In the genomic region with DNA sequence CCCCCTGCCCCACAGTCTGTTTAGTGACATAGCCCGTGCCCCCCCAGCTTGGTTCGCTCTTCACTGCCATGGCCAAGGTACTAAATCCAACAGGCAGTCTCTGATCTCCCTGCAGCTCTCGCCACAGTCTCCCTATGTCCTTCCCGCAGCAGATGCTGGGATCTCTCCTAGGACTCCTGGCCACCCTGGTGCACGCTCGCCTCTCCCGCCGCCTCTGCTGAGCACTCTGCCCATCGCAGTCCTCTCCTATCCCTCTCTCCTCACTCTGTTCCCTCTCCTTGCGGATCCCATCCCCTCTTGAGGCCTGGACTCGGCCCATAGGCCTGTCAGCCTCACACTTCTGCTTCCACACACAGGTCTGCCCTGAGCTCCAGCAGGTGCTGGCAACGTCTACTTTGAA, we compare ENCODE assay signal across 35 cellular contexts.
"Had no signal": no experiment of that assay in that cellular context is flagged by ENCODE, and none has a peak within 500 bp of the region (broad histone marks: within the 10 kb centered on the region; RNA-seq: fewer than 3 reads in every experiment).

No MANE protein-coding gene starts in this region.

- H3K9me3 Mint-ChIP-seq: activated B cell treated with CpG ODN at 0.5 μM for 24 hours; activated CD4-positive, alpha-beta memory T cell treated with anti-CD3 and anti-CD28 coated beads for 36 hours; activated CD4-positive, alpha-beta T cell treated with anti-CD3 and anti-CD28 coated beads, Interleukin-2, amount 10 ng/mL, durations not matched to agents 24 days and 14 days; activated CD8-positive, alpha-beta T cell treated with anti-CD3 and anti-CD28 coated beads for 36 hours; activated naive CD4-positive, alpha-beta T cell treated with anti-CD3 and anti-CD28 coated beads for 36 hours; activated naive CD4-positive, alpha-beta T cell treated with anti-CD3 and anti-CD28 coated beads, Interleukin-2, amount 50 U/mL, for 72 hours; activated naive CD8-positive, alpha-beta T cell treated with anti-CD3 and anti-CD28 coated beads for 36 hours; activated T-cell treated with anti-CD3 and anti-CD28 coated beads, Interleukin-2, amount 50 U/mL, for 4 hours; activated T-helper 1 cell treated with anti-CD3 and anti-CD28 coated beads, Interleukin-12 subunit alpha, Interleukin-12 subunit beta, Interleukin-2, Interleukin-4 antibody, amounts not matched to agents 30 ng/mL and 10 ng/mL and 1 ng/mL, durations not matched to agents 14 hours and 24 hours and 36 hours; activated T-helper 17 cell treated with anti-CD3 and anti-CD28 coated beads, Interleukin-2, amount 50 U/mL, for 72 hours; T-helper 1 cell treated with Interleukin-12 subunit alpha and Interleukin-12 subunit beta and Interleukin-4 antibody, amounts not matched to agents 30 μg/mL and 1 μg/mL, for 36 hours; T-helper 2 cell treated with Interferon-gamma antibody and Interleukin-4, amounts not matched to agents 5 μg/mL and 100 μg/mL, for 36 hours had no signal

- H3K36me3 Mint-ChIP-seq: activated CD4-positive, alpha-beta memory T cell treated with anti-CD3 and anti-CD28 coated beads for 36 hours; activated naive CD4-positive, alpha-beta T cell treated with anti-CD3 and anti-CD28 coated beads, Interleukin-2, amount 50 U/mL, for 72 hours; activated naive CD8-positive, alpha-beta T cell treated with anti-CD3 and anti-CD28 coated beads for 36 hours had no signal

- H3K4me1 ChIP-seq: adrenal gland, body of pancreas, breast epithelium had no signal

- H3K27me3 ChIP-seq: body of pancreas, brain microvascular endothelial cell had no signal

- ATAC-seq: activated CD8-positive, alpha-beta T cell treated with anti-CD3 and anti-CD28 coated beads for 36 hours; activated naive CD4-positive, alpha-beta T cell treated with anti-CD3 and anti-CD28 coated beads, Interleukin-2, amount 50 U/mL, for 72 hours; activated T-cell treated with anti-CD3 and anti-CD28 coated beads, Interleukin-2, amount 50 U/mL, for 4 hours; activated T-cell treated with anti-CD3 and anti-CD28 coated beads, Interleukin-2, amount 50 U/mL, for 72 hours; activated T-helper 17 cell treated with anti-CD3 and anti-CD28 coated beads, Interleukin-2, amount 50 U/mL, for 72 hours; body of pancreas had no signal

- H3K27ac Mint-ChIP-seq: activated B cell treated with CpG ODN at 0.5 μM for 24 hours; activated CD4-positive, alpha-beta memory T cell treated with anti-CD3 and anti-CD28 coated beads for 36 hours; activated CD4-positive, alpha-beta T cell treated with anti-CD3 and anti-CD28 coated beads, Interleukin-2, amount 10 ng/mL, durations not matched to agents 24 days and 14 days; activated CD8-positive, alpha-beta T cell treated with anti-CD3 and anti-CD28 coated beads for 36 hours; activated naive CD4-positive, alpha-beta T cell treated with anti-CD3 and anti-CD28 coated beads for 36 hours; activated naive CD4-positive, alpha-beta T cell treated with anti-CD3 and anti-CD28 coated beads, Interleukin-2, amount 50 U/mL, for 72 hours; activated naive CD8-positive, alpha-beta T cell treated with anti-CD3 and anti-CD28 coated beads for 36 hours; activated T-cell treated with anti-CD3 and anti-CD28 coated beads, Interleukin-2, amount 50 U/mL, for 72 hours; activated T-helper 1 cell treated with anti-CD3 and anti-CD28 coated beads, Interleukin-12 subunit alpha, Interleukin-12 subunit beta, Interleukin-2, Interleukin-4 antibody, amounts not matched to agents 30 ng/mL and 10 ng/mL and 1 ng/mL, durations not matched to agents 14 hours and 24 hours and 36 hours; activated T-helper 17 cell treated with anti-CD3 and anti-CD28 coated beads, Interleukin-2, amount 50 U/mL, for 72 hours; T-helper 1 cell treated with Interleukin-12 subunit alpha and Interleukin-12 subunit beta and Interleukin-4 antibody, amounts not matched to agents 30 μg/mL and 1 μg/mL, for 36 hours; T-helper 2 cell treated with Interferon-gamma antibody and Interleukin-4, amounts not matched to agents 5 μg/mL and 100 μg/mL, for 36 hours had no signal

- H3K4me3 Mint-ChIP-seq: activated B cell treated with CpG ODN at 0.5 μM for 24 hours; activated CD4-positive, alpha-beta memory T cell treated with anti-CD3 and anti-CD28 coated beads for 36 hours; activated CD4-positive, alpha-beta T cell treated with anti-CD3 and anti-CD28 coated beads, Interleukin-2, amount 10 ng/mL, durations not matched to agents 24 days and 14 days; activated CD8-positive, alpha-beta T cell treated with anti-CD3 and anti-CD28 coated beads for 36 hours; activated naive CD4-positive, alpha-beta T cell treated with anti-CD3 and anti-CD28 coated beads for 36 hours; activated naive CD8-positive, alpha-beta T cell treated with anti-CD3 and anti-CD28 coated beads for 36 hours; activated T-cell treated with anti-CD3 and anti-CD28 coated beads, Interleukin-2, amount 50 U/mL, for 4 hours; activated T-cell treated with anti-CD3 and anti-CD28 coated beads, Interleukin-2, amount 50 U/mL, for 72 hours; activated T-helper 1 cell treated with anti-CD3 and anti-CD28 coated beads, Interleukin-12 subunit alpha, Interleukin-12 subunit beta, Interleukin-2, Interleukin-4 antibody, amounts not matched to agents 30 ng/mL and 10 ng/mL and 1 ng/mL, durations not matched to agents 14 hours and 24 hours and 36 hours; activated T-helper 17 cell treated with anti-CD3 and anti-CD28 coated beads, Interleukin-2, amount 50 U/mL, for 72 hours; T-helper 1 cell treated with Interleukin-12 subunit alpha and Interleukin-12 subunit beta and Interleukin-4 antibody, amounts not matched to agents 30 μg/mL and 1 μg/mL, for 36 hours; T-helper 2 cell treated with Interferon-gamma antibody and Interleukin-4, amounts not matched to agents 5 μg/mL and 100 μg/mL, for 36 hours had no signal

- H3K27me3 Mint-ChIP-seq: activated B cell treated with CpG ODN at 0.5 μM for 24 hours; activated CD4-positive, alpha-beta T cell treated with anti-CD3 and anti-CD28 coated beads, Interleukin-2, amount 10 ng/mL, durations not matched to agents 24 days and 14 days; activated naive CD8-positive, alpha-beta T cell treated with anti-CD3 and anti-CD28 coated beads for 36 hours had no signal

- DNase-seq: activated B cell treated with CpG ODN at 0.5 μM for 24 hours; activated CD4-positive, alpha-beta memory T cell treated with anti-CD3 and anti-CD28 coated beads for 36 hours; activated CD4-positive, alpha-beta T cell treated with anti-CD3 and anti-CD28 coated beads for 4 hours; activated CD4-positive, alpha-beta T cell treated with anti-CD3 and anti-CD28 coated beads, Interleukin-2, amount 10 ng/mL, durations not matched to agents 24 days and 14 days; activated CD4-positive, alpha-beta T cell treated with anti-CD3 and anti-CD28 coated beads, Interleukin-2, amount 50 U/mL, for 1 hour; activated CD4-positive, alpha-beta T cell treated with anti-CD3 and anti-CD28 coated beads, Interleukin-2, amount 50 U/mL, for 4 hours; activated CD4-positive, CD25-positive, alpha-beta regulatory T cell treated with anti-CD3 and anti-CD28 coated beads, Interleukin-2, amount 50 U/mL, for 72 hours; activated CD8-positive, alpha-beta memory T cell treated with anti-CD3 and anti-CD28 coated beads, Interleukin-2, amount 50 U/mL, for 4 hours; activated CD8-positive, alpha-beta T cell treated with anti-CD3 and anti-CD28 coated beads for 36 hours; activated effector memory CD4-positive, alpha-beta T cell treated with anti-CD3 and anti-CD28 coated beads, Interleukin-2, amount 50 U/mL, for 16 hours; activated gamma-delta T cell treated with Interleukin-2 at 50 U/mL for 16 hours; activated naive CD4-positive, alpha-beta T cell; activated naive CD4-positive, alpha-beta T cell treated with anti-CD3 and anti-CD28 coated beads for 36 hours; activated naive CD4-positive, alpha-beta T cell treated with anti-CD3 and anti-CD28 coated beads, Interleukin-2, amount 50 U/mL, for 16 hours; activated naive CD8-positive, alpha-beta T cell treated with anti-CD3 and anti-CD28 coated beads for 36 hours; activated T-cell treated with anti-CD3 and anti-CD28 coated beads for 4 hours; activated T-cell treated with anti-CD3 and anti-CD28 coated beads, Interleukin-2, amount 50 U/mL, for 1 hour; activated T-cell treated with anti-CD3 and anti-CD28 coated beads, Interleukin-2, amount 50 U/mL, for 4 hours; activated T-cell treated with anti-CD3 and anti-CD28 coated beads, Interleukin-2, amount 50 U/mL, for 72 hours; adrenal gland; amniotic stem cell; aorta; body of pancreas; brain microvascular endothelial cell; central memory CD4-positive, alpha-beta T cell; T-helper 1 cell; T-helper 2 cell; T-helper 9 cell had no signal

- H3K4me3 ChIP-seq: adrenal gland, body of pancreas, breast epithelium had no signal

- H3K9me3 ChIP-seq: adrenal gland, breast epithelium had no signal

- H3K36me3 ChIP-seq: adrenal gland, brain microvascular endothelial cell, breast epithelium had no signal

- H3K27ac ChIP-seq: adrenal gland, body of pancreas, brain microvascular endothelial cell, breast epithelium, VCaP had no signal

- H3K4me1 Mint-ChIP-seq: activated B cell treated with CpG ODN at 0.5 μM for 24 hours; activated CD4-positive, alpha-beta T cell treated with anti-CD3 and anti-CD28 coated beads, Interleukin-2, amount 10 ng/mL, durations not matched to agents 24 days and 14 days; activated naive CD8-positive, alpha-beta T cell treated with anti-CD3 and anti-CD28 coated beads for 36 hours; activated T-helper 17 cell treated with anti-CD3 and anti-CD28 coated beads, Interleukin-2, amount 50 U/mL, for 72 hours had no signal
